In genomic region chr20:44210422-44211176, GRCh38 we compare ENCODE assay signal across 1 cellular context.
TF ChIP-seq lines count a peak whose summit lies in the region.

TSS of gene OSER1 (minus strand) at chr20:44210771. CDS start at chr20:44206957, 3,814 bp downstream.

TF ChIP-seq in HepG2, 621 proteins besides CTCF, POLR2A, EP300 and RAD21 (continued from another document and continues in another):
- TF ChIP-seq TRAFD1 (CRISPR knock-in tag; IDR thresholded peaks at IDR 0.05; ENCODE audit: borderline replicate concordance) (peak; percentile 42; the same call in 1 of the 2 replicates), SATB2 (CRISPR knock-in tag; IDR thresholded peaks at IDR 0.05) (no peak; the same call in 1 of the 2 replicates), BATF2 (CRISPR knock-in tag; IDR thresholded peaks at IDR 0.05) (peak; percentile 55; the same call in 1 of the 2 replicates), ZNF430 (CRISPR knock-in tag; IDR thresholded peaks at IDR 0.05) (peak; percentile 74; the same call in 1 of the 2 replicates), XRCC5 (optimal IDR thresholded peaks at IDR 0.05; ENCODE audit: low read length) (peak; percentile 75), TOPORS (CRISPR knock-in tag; IDR thresholded peaks at IDR 0.05) (peak; percentile 62; the same call in 1 of the 2 replicates), TIGD3 (CRISPR knock-in tag; IDR thresholded peaks at IDR 0.05; ENCODE audit: borderline replicate concordance) (peak; percentile 92), IKZF4 (CRISPR knock-in tag; IDR thresholded peaks at IDR 0.05; ENCODE audit: borderline replicate concordance, low read depth, not compliant biosample characterization) (peak; percentile 25), ATF6 (CRISPR knock-in tag; conservative IDR thresholded peaks at IDR 0.05) (no peak; the same call in 1 of the 2 replicates), FOSL1 (CRISPR knock-in tag; IDR thresholded peaks at IDR 0.05; ENCODE audit: borderline replicate concordance) (no peak), ZBTB44 (CRISPR knock-in tag; IDR thresholded peaks at IDR 0.05) (0 out of 2 replicates have a peak, but pooled peaks have one; percentile 17), AKNA (CRISPR knock-in tag; IDR thresholded peaks at IDR 0.05; ENCODE audit: borderline replicate concordance) (0 out of 2 replicates have a peak, but pooled peaks have one; percentile 12), ZBTB25 (CRISPR knock-in tag; IDR thresholded peaks at IDR 0.05) (peak; percentile 86), ZBTB40 (IDR thresholded peaks at IDR 0.05) (no peak), ZBTB40 (CRISPR knock-in tag; IDR thresholded peaks at IDR 0.05) (peak; percentile 66), XBP1 (CRISPR knock-in tag; IDR thresholded peaks at IDR 0.05) (no peak)
